8 cellular contexts compared by ENCODE assay signal in genomic region chr14:102927878-102928411, GRCh38. TPM values are rescaled to one million over a fixed set of nuclear protein-coding genes. Genes with fewer than 3 reads are reported as not detected.
A peak's percentile ranks its signal among the peaks of the same experiment; 100 is the strongest.
DNase-seq lines count a peak whose midpoint lies in the region; ATAC-seq and TF ChIP-seq lines count a peak whose summit lies in the region.

No MANE protein-coding gene starts in this region.

- DNase-seq in GM12864 (ENCODE audit: low read depth) (no peak), neural crest cell (ENCODE audit: low read depth, low spot score) (no peak), ACHN (no peak), NCI-H1105 (lab: John Stamatoyannopoulos, UW) (no peak), HuH-7.5 (ENCODE audit: low spot score) (no peak)

- H3K4me3 ChIP-seq in GM12864 (ENCODE audit: low read depth, low read length) (peak overlapping the region; percentile 47), HUES6 (ENCODE audit: low read depth, low read length) (peak overlapping the region; percentile 92), ectodermal cell (ENCODE audit: insufficient read depth, low read depth, low read length) (peak overlapping the region; percentile 53)

- H3K36me3 ChIP-seq in HUES6 (ENCODE audit: control insufficient read depth, insufficient read depth, low read length) (peaks cover 2% of the 10 kb centered on the region), ectodermal cell (ENCODE audit: control insufficient read depth, insufficient read depth, low read length) (no peaks in the 10 kb centered on the region)

- WGBS in ectodermal cell, 2 experiments, result 1% methylated on average over 35 of the region's 35 CpGs

- H3K27me3 Mint-ChIP-seq in neural crest cell (ENCODE audit: low read depth), result peaks cover 62% of the 10 kb centered on the region

- TF ChIP-seq CTCF in GM12864 (IDR thresholded peaks at IDR 0.05; ENCODE audit: low read depth, low read length, missing control alignments), result no peak
- no peak for TF ChIP-seq CTCF in neural crest cell (conservative IDR thresholded peaks at IDR 0.05)

- no peaks in the 10 kb centered on the region for H3K36me3 Mint-ChIP-seq in neural crest cell (ENCODE audit: low read depth)

- H3K9me3 Mint-ChIP-seq in neural crest cell, result no peaks in the 10 kb centered on the region

- H3K27ac Mint-ChIP-seq in neural crest cell (ENCODE audit: unreplicated experiment), result no peak overlapping the region

- H3K27ac ChIP-seq in HUES6 (ENCODE audit: low read depth, low read length) (no peak overlapping the region), ectodermal cell (ENCODE audit: insufficient read depth, low read depth, low read length, poor library complexity, severe bottlenecking) (no peak overlapping the region)

- H3K27me3 ChIP-seq in HUES6 (ENCODE audit: control insufficient read depth, insufficient read depth, low read length), result peaks cover 91% of the 10 kb centered on the region
- H3K27me3 ChIP-seq in ectodermal cell (ENCODE audit: control insufficient read depth, insufficient read depth, low read length, poor library complexity, severe bottlenecking), result peaks cover 91% of the 10 kb centered on the region

- peaks cover 6% of the 10 kb centered on the region for H3K4me1 Mint-ChIP-seq in neural crest cell

- H3K9me3 ChIP-seq in HUES6 (ENCODE audit: control insufficient read depth, insufficient read depth, low read depth, low read length) (no peaks in the 10 kb centered on the region), ectodermal cell (ENCODE audit: control insufficient read depth, low read length) (no peaks in the 10 kb centered on the region)

- no peak for ATAC-seq in HG02852 (IDR thresholded peaks at IDR 0.05; ENCODE audit: unreplicated experiment)

- peak overlapping the region; percentile 41 for H3K4me3 Mint-ChIP-seq in neural crest cell

- in situ Hi-C loops in ACHN (cut with HindIII; ENCODE audit: low pct_ligation_motif_present, low pct_unique_long_range_greater_than_20kb, low sequenced_read_pairs), result no loop called here

- H3K4me1 ChIP-seq in HUES6 (ENCODE audit: control insufficient read depth, insufficient read depth, low read length) (peaks cover 27% of the 10 kb centered on the region), ectodermal cell (ENCODE audit: control insufficient read depth, insufficient read depth, low read length) (peaks cover 23% of the 10 kb centered on the region)

- peak overlapping the region; percentile 49 for H3K9ac ChIP-seq in HUES6 (ENCODE audit: low read length)

RNA-seq across cellular contexts. Expression of gene AMN, which starts 5.5 kb away (rescaled TPM):
- 0.13 TPM for polyA plus RNA-seq in ectodermal cell (2013, experiment 1 of 4)
- polyA plus RNA-seq in ectodermal cell (2013, experiment 2 of 4), result 0.12 TPM
- polyA plus RNA-seq in ectodermal cell (2013, experiment 3 of 4), result 0.16 TPM
- polyA plus RNA-seq in ectodermal cell (2013, experiment 4 of 4), result 0.32 TPM
- 0.23 and 0.66 TPM in 2 replicates for total RNA-seq in neural crest cell
